In genomic region chr20:17536944-17537444, GRCh38 we compare ENCODE assay signal across 8 cellular contexts. TPM values are rescaled to one million over a fixed set of nuclear protein-coding genes. Genes with fewer than 3 reads are reported as not detected.
DNase-seq lines count a peak whose midpoint lies in the region; ATAC-seq, FAIRE-seq and TF ChIP-seq lines count a peak whose summit lies in the region.

No MANE protein-coding gene starts in this region.

- H2AFZ ChIP-seq in MM.1S (ENCODE audit: low read length), result peak overlapping the region; percentile 44; the same call in 1 of the 2 replicates

- H3K9ac ChIP-seq in MM.1S (ENCODE audit: low read length), result no peak overlapping the region

- H3K27me3 ChIP-seq in MM.1S (replicated peaks; ENCODE audit: insufficient read depth, low read length) (no peaks in the 10 kb centered on the region), gastroesophageal sphincter (no peaks in the 10 kb centered on the region), uterus (no peaks in the 10 kb centered on the region)

- H3K79me2 ChIP-seq in MM.1S (ENCODE audit: low read length), result no peaks in the 10 kb centered on the region

- H3F3A ChIP-seq in MM.1S (ENCODE audit: insufficient read depth, low read length), result no peaks in the 10 kb centered on the region

- FAIRE-seq in G401.6 (lab: Jason Lieb, UNC) (peak; percentile 96), H54 (lab: Jason Lieb, UNC) (peak; percentile 87)

- 0% methylated on average over 2 to 3 of the region's 6 CpGs for WGBS in gastroesophageal sphincter (ENCODE audit: low coverage in 1 of 2), 2 donors

- H3K4me3 ChIP-seq in MM.1S (ENCODE audit: low read length), result no peak overlapping the region
- no peak overlapping the region for H3K4me3 ChIP-seq in gastroesophageal sphincter
- no peak overlapping the region for H3K4me3 ChIP-seq in uterus

- no peak overlapping the region for H3K27ac ChIP-seq in MM.1S (ENCODE audit: low read length)
- H3K27ac ChIP-seq in gastroesophageal sphincter, result peak overlapping the region; percentile 19 to 80 (median 76)
- H3K27ac ChIP-seq in uterus, result no peak overlapping the region

- H3K4me1 ChIP-seq in MM.1S (ENCODE audit: low read length), result no peaks in the 10 kb centered on the region
- H3K4me1 ChIP-seq in gastroesophageal sphincter, result peaks cover 0 to 66% (median 5%) of the 10 kb centered on the region in 3 donors
- peaks cover 0 to 3% of the 10 kb centered on the region in 2 donors for H3K4me1 ChIP-seq in uterus

- TF ChIP-seq EP300 in gastroesophageal sphincter (IDR thresholded peaks at IDR 0.05), result no peak

- TF ChIP-seq POLR2A in H54 (IDR thresholded peaks at IDR 0.05; ENCODE audit: low read depth, low read length), result no peak
- no peak for TF ChIP-seq POLR2A in gastroesophageal sphincter (IDR thresholded peaks at IDR 0.05)
- TF ChIP-seq POLR2A in uterus (IDR thresholded peaks at IDR 0.05), result no peak

- H3K9me3 ChIP-seq in MM.1S (replicated peaks; ENCODE audit: insufficient read depth, low read length), result no peaks in the 10 kb centered on the region
- no peaks in the 10 kb centered on the region for H3K9me3 ChIP-seq in gastroesophageal sphincter
- H3K9me3 ChIP-seq in uterus, result no peaks in the 10 kb centered on the region

- no peaks in the 10 kb centered on the region for H4K20me1 ChIP-seq in MM.1S (ENCODE audit: insufficient read depth, low read length)

- intact Hi-C loops in posterior cingulate gyrus (cut with DNase I), result loop anchor here (1.0 to 10.0 kb wide), 4 partner anchors 80 to 428 kb away; partner anchors contain the start of genes MGME1 and SNX5
- intact Hi-C loops in uterus (cut with DNase I; ENCODE audit: low total_unique reads), result loop anchor here (1.0 kb wide), 1 partner anchor 80 kb away; no protein-coding TSS in a partner anchor

- H3K4me2 ChIP-seq in MM.1S (ENCODE audit: low read depth, low read length), result no peak overlapping the region

- peak; percentile 92 for TF ChIP-seq CTCF in MM.1S (IDR thresholded peaks at IDR 0.05; ENCODE audit: low read length)
- TF ChIP-seq CTCF in gastroesophageal sphincter (IDR thresholded peaks at IDR 0.05), result peak; percentile 89 to 100 (median 96)
- peak; percentile 85 to 98 (median 96) for TF ChIP-seq CTCF in uterus (IDR thresholded peaks at IDR 0.05)

- peak; percentile 92 for ATAC-seq in gastroesophageal sphincter

- H3K36me3 ChIP-seq in MM.1S (replicated peaks; ENCODE audit: insufficient read depth, low read length), result no peaks in the 10 kb centered on the region
- no peaks in the 10 kb centered on the region for H3K36me3 ChIP-seq in gastroesophageal sphincter
- no peaks in the 10 kb centered on the region for H3K36me3 ChIP-seq in uterus

- no peaks in the 10 kb centered on the region for H3K9me2 ChIP-seq in MM.1S (replicated peaks; ENCODE audit: insufficient read depth, low read length)

- DNase-seq in H54 (ENCODE audit: insufficient read length, low spot score), result no peak
- peak; percentile 77 for DNase-seq in MM.1S
- peak; percentile 36 for DNase-seq in SIG-M5 (lab: John Stamatoyannopoulos, UW)
- peak; percentile 83 for DNase-seq in activated effector memory CD4-positive, alpha-beta T cell treated with anti-CD3 and anti-CD28 coated beads, Interleukin-2, amount 50 U/mL, for 16 hours
- DNase-seq in posterior cingulate gyrus, result peak in 7 of 10 donors; percentile 34 to 93 (median 65)
- DNase-seq in uterus, result peak; percentile 73 to 82

RNA-seq across cellular contexts. Expression of gene BFSP1, which starts 5.8 kb away (rescaled TPM):
- 1 to 10 TPM; 2.0 to 5.9 (median 5.0) TPM for total RNA-seq in gastroesophageal sphincter
- total RNA-seq in uterus, result 1 to 10 TPM; 1.5 to 5.1 (median 3.1) TPM

RNA-seq across cellular contexts. Expression of gene DSTN, which starts 32.9 kb away (rescaled TPM):
- total RNA-seq in gastroesophageal sphincter, result 1,000 to 10,000 TPM; 1,820 to 3,515 (median 2,996) TPM
- 100 to 1,000 TPM; 294 to 674 (median 623) TPM for total RNA-seq in uterus

Comparison
In these comparisons a context has a peak if more than half of its experiments do, and no peak if none do; other contexts are left out.
1. H3K27ac ChIP-seq: peak in gastroesophageal sphincter (4 of 4); none in MM.1S (single experiment) and uterus (0 of 2).
2. Peak in every context shown above with its lines, with median percentiles within 50 percentile points of each other: CTCF ChIP-seq.